ENCODE assay signal across 8 cellular contexts in the genomic region with DNA sequence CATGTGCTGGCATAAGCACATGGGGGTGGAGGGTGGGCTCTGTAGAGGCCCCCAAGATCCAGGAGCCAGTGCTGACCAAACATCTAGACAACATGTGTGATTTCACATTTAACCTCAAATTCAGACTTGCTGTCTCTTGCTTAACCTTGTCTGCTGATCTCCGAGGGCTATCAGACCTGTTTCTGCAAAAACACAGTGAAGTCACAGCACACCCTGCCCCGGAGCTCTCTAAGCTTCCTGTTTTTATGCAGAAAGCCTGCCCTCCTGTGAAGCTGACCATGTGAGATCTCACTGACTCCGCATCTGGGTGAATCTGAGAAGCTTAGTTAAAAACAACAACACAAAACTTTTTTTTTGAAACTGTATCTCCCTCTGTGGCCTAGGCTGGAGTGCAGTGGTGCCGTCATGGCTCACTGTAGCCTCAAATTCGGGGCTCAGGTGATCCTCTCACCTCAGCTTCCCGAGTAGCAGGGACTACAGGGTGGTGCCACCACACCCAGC. TPM values are rescaled to one million over a fixed set of nuclear protein-coding genes. Genes with fewer than 3 reads are reported as not detected.
DNase-seq lines count a peak whose midpoint lies in the region; FAIRE-seq and TF ChIP-seq lines count a peak whose summit lies in the region.
"Had no signal": no experiment of that assay in that cellular context is flagged by ENCODE, and none has a peak within 500 bp of the region (broad histone marks: within the 10 kb centered on the region; RNA-seq: fewer than 3 reads in every experiment).

No MANE protein-coding gene starts in this region.

- peak overlapping the region; percentile 62; the same call in 1 of the 2 replicates for H2AFZ ChIP-seq in OCI-LY3 (ENCODE audit: low read depth, low read length)

- no peaks in the 10 kb centered on the region for H3K36me3 Mint-ChIP-seq in activated naive CD4-positive, alpha-beta T cell treated with anti-CD3 and anti-CD28 coated beads, Interleukin-2, amount 50 U/mL, for 24 hours
- H3K36me3 Mint-ChIP-seq in immature natural killer cell, result no peaks in the 10 kb centered on the region

- DNase-seq in immature natural killer cell (peak; percentile 75 to 85 (median 82)), H4 (ENCODE audit: low spot score) (no peak), inferior parietal cortex (ENCODE audit: extremely low spot score) (no peak), HTR-8/SVneo (ENCODE audit: insufficient read length, low spot score) (no peak)

- no peak overlapping the region for H3K4me2 ChIP-seq in OCI-LY3 (ENCODE audit: low read length)

- H3K4me3 Mint-ChIP-seq in activated naive CD4-positive, alpha-beta T cell treated with anti-CD3 and anti-CD28 coated beads, Interleukin-2, amount 50 U/mL, for 24 hours, result peak overlapping the region; percentile 41
- peak overlapping the region; percentile 62 to 86 (median 77) for H3K4me3 Mint-ChIP-seq in immature natural killer cell

- H3K27me3 Mint-ChIP-seq in activated naive CD4-positive, alpha-beta T cell treated with anti-CD3 and anti-CD28 coated beads, Interleukin-2, amount 50 U/mL, for 24 hours, result no peaks in the 10 kb centered on the region
- peaks cover 0 to 5% (median 3%) of the 10 kb centered on the region in 3 donors for H3K27me3 Mint-ChIP-seq in immature natural killer cell (ENCODE audit: low read depth in 3 of 3)

- H3K36me3 ChIP-seq in OCI-LY3 (replicated peaks; ENCODE audit: low read depth, low read length) (no peaks in the 10 kb centered on the region), thymus (ENCODE audit: control insufficient read depth, insufficient read depth) (no peaks in the 10 kb centered on the region)

- H3K4me1 ChIP-seq in OCI-LY3 (ENCODE audit: low read length) (0 out of 2 replicates have a peak, but pooled peaks cover 3% of the 10 kb centered on the region), thymus (ENCODE audit: control insufficient read depth, insufficient read depth, low read length) (no peaks in the 10 kb centered on the region)

- H3K27me3 ChIP-seq in OCI-LY3 (ENCODE audit: low read depth, low read length) (no peaks in the 10 kb centered on the region), thymus (ENCODE audit: control insufficient read depth, insufficient read depth) (no peaks in the 10 kb centered on the region)

- H3K9me3 Mint-ChIP-seq in activated naive CD4-positive, alpha-beta T cell treated with anti-CD3 and anti-CD28 coated beads, Interleukin-2, amount 50 U/mL, for 24 hours, result no peaks in the 10 kb centered on the region
- no peaks in the 10 kb centered on the region for H3K9me3 Mint-ChIP-seq in immature natural killer cell

- H3K9me3 ChIP-seq in OCI-LY3 (ENCODE audit: insufficient read depth, low read length) (no peaks in the 10 kb centered on the region), thymus (ENCODE audit: control insufficient read depth) (no peaks in the 10 kb centered on the region)

- peaks cover 54% of the 10 kb centered on the region for H3K4me1 Mint-ChIP-seq in activated naive CD4-positive, alpha-beta T cell treated with anti-CD3 and anti-CD28 coated beads, Interleukin-2, amount 50 U/mL, for 24 hours
- H3K4me1 Mint-ChIP-seq in immature natural killer cell, result peaks cover 28 to 41% of the 10 kb centered on the region in 2 donors

- no peak overlapping the region for H3K27ac ChIP-seq in OCI-LY3 (ENCODE audit: low read length)
- H3K27ac ChIP-seq in thymus (ENCODE audit: low read depth), result peak overlapping the region; percentile 76

- H3K9ac ChIP-seq in OCI-LY3 (ENCODE audit: low read length), result no peak overlapping the region

- no peak for FAIRE-seq in HTR-8/SVneo (lab: Jason Lieb, UNC)

- H3K27ac Mint-ChIP-seq in activated naive CD4-positive, alpha-beta T cell treated with anti-CD3 and anti-CD28 coated beads, Interleukin-2, amount 50 U/mL, for 24 hours, result peak overlapping the region; percentile 90
- peak overlapping the region; percentile 92 to 100 (median 99) for H3K27ac Mint-ChIP-seq in immature natural killer cell

- H3K4me3 ChIP-seq in OCI-LY3 (ENCODE audit: low read length), result no peak overlapping the region
- no peak overlapping the region for H3K4me3 ChIP-seq in thymus (ENCODE audit: low read length)

- TF ChIP-seq CTCF in OCI-LY3 (IDR thresholded peaks at IDR 0.05; ENCODE audit: low read depth, low read length), result no peak

- no peaks in the 10 kb centered on the region for H3K79me2 ChIP-seq in OCI-LY3 (ENCODE audit: low read length)

- WGBS in thymus, result 48% methylated on average over 6 of the region's 6 CpGs

- H4K20me1 ChIP-seq in OCI-LY3 (ENCODE audit: insufficient read depth, low read length), result no peaks in the 10 kb centered on the region

RNA-seq across cellular contexts. Expression of a gene that starts 6.6 kb away (rescaled TPM):
- polyA plus RNA-seq in immature natural killer cell (10 to 100 TPM; 45.5 to 62.6 (median 59.4) TPM), thymus (19.0 TPM)
- not detected in 2 replicates for total RNA-seq in H4 (2014; rRNA removed; shearing (Covaris generic))

RNA-seq across cellular contexts. Expression of a gene that starts 9.9 kb away (rescaled TPM):
- not detected for polyA plus RNA-seq in immature natural killer cell
- polyA plus RNA-seq in thymus, result 0.18 TPM
- not detected in 2 replicates for total RNA-seq in H4 (2014; rRNA removed; shearing (Covaris generic))
- polyA plus RNA-seq: adipose tissue had no signal

RNA-seq across cellular contexts. Expression of a gene that starts 17.2 kb away (rescaled TPM):
- polyA plus RNA-seq in immature natural killer cell (10 to 100 TPM; 45.3 to 59.4 (median 55.0) TPM), thymus (11.9 TPM)
- total RNA-seq in H4 (2014; rRNA removed; shearing (Covaris generic)), result 15.1 and 19.6 TPM in 2 replicates

RNA-seq across cellular contexts. Expression of a gene that starts 17.2 kb away (rescaled TPM):
- polyA plus RNA-seq in immature natural killer cell, result 10 to 100 TPM in 2 of 3 donors, 1 to 10 TPM in 1; 9.3 to 23.7 (median 16.8) TPM
- 12.2 TPM for polyA plus RNA-seq in thymus
- total RNA-seq in H4 (2014; rRNA removed; shearing (Covaris generic)), result 23.6 and 25.3 TPM in 2 replicates

RNA-seq across cellular contexts. Expression of a gene that starts 25.5 kb away (rescaled TPM):
- polyA plus RNA-seq in immature natural killer cell, result under 1 TPM in 1 of 3 donors, not detected in 2; 0.11 TPM
- 0.23 TPM for polyA plus RNA-seq in thymus
- total RNA-seq in H4 (2014; rRNA removed; shearing (Covaris generic)), result not detected in 2 replicates

Comparison
In these comparisons a context has a peak if more than half of its experiments do, and no peak if none do; other contexts are left out.
1. DNase-seq: peak in immature natural killer cell (3 of 3); none in H4 (single experiment), inferior parietal cortex (single experiment) and HTR-8/SVneo (single experiment).